ENCODE assay signal across 13 cellular contexts in the genomic region with DNA sequence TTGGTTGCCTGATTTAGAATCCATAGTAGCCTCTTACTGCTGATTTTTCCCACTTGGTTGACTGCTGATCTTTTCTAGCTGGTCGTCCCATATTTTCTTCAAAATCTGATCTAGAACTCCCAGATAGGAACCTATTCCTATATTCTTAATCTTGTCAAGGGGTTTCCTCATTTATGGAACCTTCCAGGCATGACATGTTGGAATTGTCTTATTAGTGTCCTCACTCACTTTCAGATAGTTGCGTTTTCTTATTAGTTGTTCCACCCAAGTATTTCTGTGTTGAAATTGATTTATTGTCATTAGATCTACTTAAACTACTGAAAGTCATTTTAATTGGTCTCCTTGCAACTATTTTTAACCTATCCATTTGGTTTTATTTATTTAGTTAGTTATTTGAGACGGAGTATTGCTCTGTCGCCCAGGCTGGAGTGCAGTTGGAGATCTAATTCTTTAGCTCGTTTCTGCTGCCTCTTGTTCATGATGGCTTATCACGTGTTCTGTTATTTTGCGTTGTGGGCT. TPM values are rescaled to one million over a fixed set of nuclear protein-coding genes. Genes with fewer than 3 reads are reported as not detected.
A peak's percentile ranks its signal among the peaks of the same experiment; 100 is the strongest.
DNase-seq lines count a peak whose midpoint lies in the region; FAIRE-seq and TF ChIP-seq lines count a peak whose summit lies in the region.
"Had no signal": no experiment of that assay in that cellular context is flagged by ENCODE, and none has a peak within 500 bp of the region (broad histone marks: within the 10 kb centered on the region; RNA-seq: fewer than 3 reads in every experiment).

No MANE protein-coding gene starts in this region.

- 0 out of 2 replicates have a peak overlapping the region, but pooled peaks have one; percentile 2 for H3K27ac ChIP-seq in SJSA1
- peak overlapping the region; percentile 39 for H3K27ac ChIP-seq in trophoblast cell (ENCODE audit: low read depth, low read length)
- H3K27ac ChIP-seq in mammary epithelial cell (ENCODE audit: insufficient read depth, low read depth, low read length), result no peak overlapping the region
- H3K27ac ChIP-seq: SJCRH30 had no signal

- CTCF ChIA-PET in HEK293T (lab: Yijun Ruan, JAX) (interaction anchor here (1.2 kb wide), 1 partner anchor 15 kb away, joined by 3 read pairs; no protein-coding TSS in a partner anchor), mammary epithelial cell (lab: Charles Lee; ENCODE audit: low non-redundant PET) (no interaction called here)

- no peak overlapping the region for H3K23ac ChIP-seq in trophoblast cell (ENCODE audit: low read length)

- intact Hi-C loops in mammary epithelial cell (cut with micrococcal nuclease), result no loop called here

- H3K79me2 ChIP-seq in trophoblast cell (ENCODE audit: control insufficient read depth, insufficient read depth, low read length, poor library complexity), result peaks cover 9% of the 10 kb centered on the region
- peaks cover 97% of the 10 kb centered on the region for H3K79me2 ChIP-seq in mammary epithelial cell (ENCODE audit: insufficient read depth, low read length)

- no peak overlapping the region for H3K4me2 ChIP-seq in trophoblast cell (ENCODE audit: low read length)
- H3K4me2 ChIP-seq in mammary epithelial cell (ENCODE audit: insufficient read depth, low read depth, low read length), result no peak overlapping the region

- H3K9me3 ChIP-seq in SJSA1 (replicated peaks), result no peaks in the 10 kb centered on the region
- peaks cover 2% of the 10 kb centered on the region for H3K9me3 ChIP-seq in trophoblast cell (ENCODE audit: insufficient read depth, low read depth, low read length)
- H3K9me3 ChIP-seq in mammary epithelial cell (replicated peaks; ENCODE audit: insufficient read depth, low read length), result no peaks in the 10 kb centered on the region
- H3K9me3 ChIP-seq: SJCRH30 had no signal

- peak overlapping the region; percentile 46 for H2BK5ac ChIP-seq in trophoblast cell (ENCODE audit: low read depth, low read length, poor library complexity)

- no CpG with 5 or more reads among the region's 7 CpGs for WGBS in trophoblast cell (ENCODE audit: extremely low coverage, insufficient coverage, insufficient read length)
- 96% methylated on average over 7 of the region's 7 CpGs for WGBS in mammary epithelial cell (ENCODE audit: low coverage, missing lambda C conversion rate)

- no peak overlapping the region for H3K14ac ChIP-seq in trophoblast cell (ENCODE audit: low read length)

- H4K12ac ChIP-seq in trophoblast cell (ENCODE audit: low read depth, low read length), result no peak overlapping the region

- H3K79me1 ChIP-seq in trophoblast cell (ENCODE audit: low read length), result peaks cover 6% of the 10 kb centered on the region

- no peak overlapping the region for H2AFZ ChIP-seq in trophoblast cell (ENCODE audit: insufficient read depth, low read length, poor library complexity)
- H2AFZ ChIP-seq in mammary epithelial cell (ENCODE audit: low read depth, low read length), result no peak overlapping the region

- H4K8ac ChIP-seq in trophoblast cell (ENCODE audit: low read depth, low read length), result no peak overlapping the region

- dilution Hi-C loops in mammary epithelial cell (cut with HindIII; ENCODE audit: low sequenced_read_pairs), result no loop called here

- TF ChIP-seq CTCF in mammary epithelial cell (conservative IDR thresholded peaks at IDR 0.05 in 1 of 2, IDR thresholded peaks at IDR 0.05 in 1 of 2; ENCODE audit: extremely low read depth in 1 of 2, insufficient read depth in 1 of 2, low read depth in 1 of 2, low read length in 2 of 2), result no peak

- in situ Hi-C loops in mammary epithelial cell (cut with MboI; ENCODE audit: low sequenced_read_pairs in 2 of 2), result no loop called here

- H3K36me3 ChIP-seq in SJSA1, result peaks cover 12% of the 10 kb centered on the region; the same call in 1 of the 2 replicates
- peaks cover 2 to 4% of the 10 kb centered on the region in 2 experiments for H3K36me3 ChIP-seq in trophoblast cell (ENCODE audit: control insufficient read depth in 1 of 2, insufficient read depth in 2 of 2, low read length in 2 of 2)
- H3K36me3 ChIP-seq in mammary epithelial cell (ENCODE audit: insufficient read depth, low read length), result no peaks in the 10 kb centered on the region

- H4K20me1 ChIP-seq in mammary epithelial cell (ENCODE audit: insufficient read depth, low read length), result no peaks in the 10 kb centered on the region

- DNase-seq in HEK293T (ENCODE audit: extremely low spot score) (peak; percentile 18), SJSA1 (ENCODE audit: low read depth in 1 of 2, low spot score in 2 of 2) (no peak), trophoblast cell (no peak), mammary epithelial cell (no peak)
- DNase-seq in activated CD4-positive, alpha-beta T cell treated with anti-CD3 and anti-CD28 coated beads, Interleukin-2, amount 50 U/mL, for 4 hours, result no peak
- no peak for DNase-seq in stimulated activated CD4-positive, alpha-beta T cell treated with anti-CD3 and anti-CD28 coated beads, Interleukin-4, amount 100 ng/mL, for 24 hours
- DNase-seq: CD8-positive, alpha-beta T cell; NCI-H1436 treated with DMSO at 0.1 percent for 48 hours; NCI-H2107; RPMI8226; SJCRH30 had no signal

- H2AK5ac ChIP-seq in trophoblast cell (ENCODE audit: low read length), result no peak overlapping the region

- no peak overlapping the region for H2BK12ac ChIP-seq in trophoblast cell (ENCODE audit: low read length)

- H3K27me3 ChIP-seq in SJSA1 (replicated peaks) (no peaks in the 10 kb centered on the region), trophoblast cell (ENCODE audit: insufficient read depth, low read length) (no peaks in the 10 kb centered on the region), mammary epithelial cell (ENCODE audit: insufficient read depth, low read length) (no peaks in the 10 kb centered on the region)
- H3K27me3 ChIP-seq: SJCRH30 had no signal

- POLR2A ChIA-PET in HEK293T (lab: Yijun Ruan, JAX), result interaction anchor here (1.1 kb wide), 1 partner anchor 23 kb away, joined by 3 read pairs; no protein-coding TSS in a partner anchor

- H3K4me3 ChIP-seq in SJSA1 (no peak overlapping the region), trophoblast cell (ENCODE audit: low read depth, low read length) (no peak overlapping the region), mammary epithelial cell (replicated peaks in 1 of 3; ENCODE audit: insufficient read depth in 1 of 3, low read depth in 2 of 3, low read length in 3 of 3) (no peak overlapping the region)
- H3K4me3 ChIP-seq: SJCRH30 had no signal

- FAIRE-seq in G401.6 (lab: Jason Lieb, UNC), result peak; percentile 52
- FAIRE-seq: H54 had no signal

- peak overlapping the region; percentile 52 for H3K4ac ChIP-seq in trophoblast cell (ENCODE audit: low read depth, low read length)

- H3K4me1 ChIP-seq in SJSA1 (replicated peaks) (peaks cover 82% of the 10 kb centered on the region), trophoblast cell (ENCODE audit: control insufficient read depth in 1 of 2, insufficient read depth in 2 of 2, low read length in 2 of 2) (peaks cover 4 to 12% of the 10 kb centered on the region in 2 experiments), mammary epithelial cell (ENCODE audit: insufficient read depth, low read length) (peaks cover 44% of the 10 kb centered on the region)

- H4K91ac ChIP-seq in trophoblast cell (ENCODE audit: low read depth, low read length), result no peak overlapping the region

- BruUV-seq in mammary epithelial cell (replicated peaks; lab: Mats Ljungman, UMichigan), result no TSS peak

- H2BK120ac ChIP-seq in trophoblast cell (ENCODE audit: insufficient read depth, low read length, poor library complexity), result no peak overlapping the region

- no peak overlapping the region for H3K18ac ChIP-seq in trophoblast cell (ENCODE audit: low read length)

- H3K9ac ChIP-seq in trophoblast cell (ENCODE audit: low read length) (no peak overlapping the region), mammary epithelial cell (ENCODE audit: insufficient read depth, low read length) (no peak overlapping the region)

TF ChIP-seq in HEK293T, 16 proteins besides CTCF, POLR2A, EP300 and RAD21:
- no peak for TF ChIP-seq FOXM1 (IDR thresholded peaks at IDR 0.05; ENCODE audit: borderline replicate concordance)
- TF ChIP-seq ZNF384 (IDR thresholded peaks at IDR 0.05), result peak; percentile 9; the same call in 1 of the 2 replicates
- no peak for TF ChIP-seq ELF4 (IDR thresholded peaks at IDR 0.05)
- no peak for TF ChIP-seq FOXK2 (IDR thresholded peaks at IDR 0.05)
- no peak for TF ChIP-seq SP1 (IDR thresholded peaks at IDR 0.05)
- no peak for TF ChIP-seq FOXA1 (IDR thresholded peaks at IDR 0.05)
- TF ChIP-seq SUZ12 (IDR thresholded peaks at IDR 0.05), result no peak
- TF ChIP-seq L3MBTL2 (conservative IDR thresholded peaks at IDR 0.05), result no peak
- peak; percentile 39; the same call in 1 of the 2 replicates for TF ChIP-seq CTBP1 (IDR thresholded peaks at IDR 0.05; ENCODE audit: borderline replicate concordance)
- peak; percentile 82 for TF ChIP-seq PKNOX1 (IDR thresholded peaks at IDR 0.05)
- TF ChIP-seq TARDBP (IDR thresholded peaks at IDR 0.05), result no peak
- TF ChIP-seq HDGF (IDR thresholded peaks at IDR 0.05; ENCODE audit: borderline replicate concordance), result no peak

RNA-seq across cellular contexts. Expression of gene KTN1, which starts 25.0 kb away (rescaled TPM):
- 247 and 293 TPM in 2 replicates for total RNA-seq in SJSA1 (2014; rRNA removed; shearing (Covaris generic))
- polyA plus RNA-seq in trophoblast cell (2013), result 222 and 228 TPM in 2 replicates
- 100 to 1,000 TPM; 117 to 150 TPM for total RNA-seq in mammary epithelial cell
- 57.6 TPM for polyA plus RNA-seq in mammary epithelial cell
- polyA minus RNA-seq in mammary epithelial cell, result 34.6 TPM
